ENCODE assay signal across 8 cellular contexts in the genomic region with DNA sequence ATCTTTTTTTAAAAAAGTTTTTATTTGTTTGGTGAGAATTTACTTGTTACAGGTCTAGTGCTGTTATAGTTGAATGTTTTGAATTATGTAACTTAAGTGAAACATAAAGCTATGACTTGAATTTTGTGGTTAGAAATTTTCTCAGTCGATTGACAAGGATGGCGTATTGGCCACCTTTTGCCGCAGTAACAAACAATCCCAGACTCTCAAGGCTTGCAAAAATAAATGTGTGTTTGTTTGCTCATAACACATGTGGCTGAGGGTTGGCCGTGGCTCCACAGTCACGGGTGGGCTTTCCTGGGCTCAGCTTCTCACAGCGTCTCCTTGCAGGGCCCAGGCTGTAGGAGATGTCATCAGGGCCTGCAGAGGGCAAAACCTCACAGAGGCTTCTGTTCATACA.
"Had no signal": no experiment of that assay in that cellular context is flagged by ENCODE, and none has a peak within 500 bp of the region (broad histone marks: within the 10 kb centered on the region; RNA-seq: fewer than 3 reads in every experiment).

No MANE protein-coding gene starts in this region.

- DNase-seq: GM23248, GOT3, H7, HFFc6, IMR-90 had no signal

- H3K9me3 ChIP-seq: HAP-1 had no signal

- H3K27ac Mint-ChIP-seq: HFFc6 had no signal

- H3K4me3 ChIP-seq: GM23248, HAP-1 had no signal

- H3K36me3 ChIP-seq: HAP-1 had no signal

- ATAC-seq: HCT116 had no signal

- H3K27ac ChIP-seq: GM23248, HL-60 had no signal

- H3K4me3 Mint-ChIP-seq: HFFc6 had no signal

- H2AFZ ChIP-seq: GM23248 had no signal

- H3K9ac ChIP-seq: GM23248 had no signal
